30 cellular contexts compared by ENCODE assay signal in genomic region chr9:129716091-129716490, GRCh38. TPM values are rescaled to one million over a fixed set of nuclear protein-coding genes. Genes with fewer than 3 reads are reported as not detected.
DNase-seq lines count a peak whose midpoint lies in the region; ATAC-seq and TF ChIP-seq lines count a peak whose summit lies in the region.
"Had no signal": no experiment of that assay in that cellular context is flagged by ENCODE, and none has a peak within 500 bp of the region (broad histone marks: within the 10 kb centered on the region; RNA-seq: fewer than 3 reads in every experiment).

No MANE protein-coding gene starts in this region.

- H4K20me1 ChIP-seq in smooth muscle cell (ENCODE audit: low read depth): peaks cover 8% of the 10 kb centered on the region

- H3K4me1 ChIP-seq in heart right ventricle: peaks cover 0 to 32% (median 3%) of the 10 kb centered on the region in 9 donors
- no peaks in the 10 kb centered on the region for H3K4me1 ChIP-seq in right cardiac atrium (ENCODE audit: control insufficient read depth, insufficient read depth, low read length)
- peaks cover 21% of the 10 kb centered on the region for H3K4me1 ChIP-seq in smooth muscle cell (ENCODE audit: low read depth)
- peaks cover 4 to 43% (median 7%) of the 10 kb centered on the region in 3 donors for H3K4me1 ChIP-seq in esophagus squamous epithelium
- H3K4me1 ChIP-seq: adrenal gland, Peyer's patch had no signal

- ATAC-seq in heart right ventricle (peak in 6 of 8 donors; percentile 48 to 85 (median 76)), right cardiac atrium (no peak), GM21717 (IDR thresholded peaks at IDR 0.05; ENCODE audit: unreplicated experiment) (no peak)
- ATAC-seq: activated CD8-positive, alpha-beta T cell treated with anti-CD3 and anti-CD28 coated beads, Interleukin-2, amount 10 ng/mL, durations not matched to agents 7 days and 5 days; HepG2; left colon; naive thymus-derived CD8-positive, alpha-beta T cell; stimulated activated naive CD8-positive, alpha-beta T cell treated with anti-CD3 and anti-CD28 coated beads, Interleukin-15, amount 100 ng/mL, for 72 hours had no signal

- peaks cover 0 to 17% (median 0%) of the 10 kb centered on the region in 7 donors for H3K27me3 ChIP-seq in heart right ventricle
- H3K27me3 ChIP-seq in right cardiac atrium (ENCODE audit: control insufficient read depth, insufficient read depth): no peaks in the 10 kb centered on the region
- H3K27me3 ChIP-seq in smooth muscle cell (ENCODE audit: low read depth): no peaks in the 10 kb centered on the region
- peaks cover 0 to 24% (median 0%) of the 10 kb centered on the region in 4 donors for H3K27me3 ChIP-seq in esophagus squamous epithelium
- H3K27me3 ChIP-seq: adrenal gland, ovary, Peyer's patch, right atrium auricular region had no signal

- TF ChIP-seq CTCF in heart right ventricle (IDR thresholded peaks at IDR 0.05) (no peak), chondrocyte (IDR thresholded peaks at IDR 0.05) (no peak), smooth muscle cell (IDR thresholded peaks at IDR 0.05; ENCODE audit: borderline replicate concordance, insufficient read depth, poor library complexity, severe bottlenecking) (no peak), esophagus squamous epithelium (IDR thresholded peaks at IDR 0.05) (no peak)

- H3K27me3 Mint-ChIP-seq in chondrocyte (ENCODE audit: low read depth): peaks cover 2% of the 10 kb centered on the region

- DNase-seq in heart right ventricle (peak in 1 of 2 donors; percentile 38), right cardiac atrium (no peak), chondrocyte (ENCODE audit: low spot score) (no peak), glomerular visceral epithelial cell (ENCODE audit: extremely low spot score) (peak; percentile 34), smooth muscle cell (lab: John Stamatoyannopoulos, UW; ENCODE audit: unreplicated experiment) (no peak), esophagus squamous epithelium (lab: John Stamatoyannopoulos, UW) (no peak), NCI-H345 treated with DMSO at 0.1 percent for 48 hours (lab: John Stamatoyannopoulos, UW; ENCODE audit: unreplicated experiment) (no peak)
- DNase-seq: activated B cell treated with CpG ODN at 0.5 μM for 24 hours; activated CD8-positive, alpha-beta T cell treated with anti-CD3 and anti-CD28 coated beads, Interleukin-2, amount 10 ng/mL, durations not matched to agents 7 days and 5 days; activated gamma-delta T cell treated with Interleukin-2 at 50 U/mL for 16 hours; adrenal gland; C1 segment of cervical spinal cord; Calu3; caudate nucleus; GOT3; left colon; mesendoderm; naive thymus-derived CD8-positive, alpha-beta T cell; NCI-H1105; ovary; Peyer's patch; stimulated activated naive CD8-positive, alpha-beta T cell treated with anti-CD3 and anti-CD28 coated beads, Interleukin-15, amount 100 ng/mL, for 72 hours; T-helper 9 cell; trophoblast cell had no signal

- WGBS in heart right ventricle, 2 donors: 54 to 57% methylated on average over 5 of the region's 5 CpGs
- WGBS in right cardiac atrium: 56% methylated on average over 5 of the region's 5 CpGs
- WGBS in smooth muscle cell (ENCODE audit: low lambda C conversion rate): 86% methylated on average over 5 of the region's 5 CpGs
- 29 to 37% methylated on average over 5 of the region's 5 CpGs for WGBS in esophagus squamous epithelium, 2 donors

- no peak overlapping the region for H3K4me3 ChIP-seq in heart right ventricle
- no peak overlapping the region for H3K4me3 ChIP-seq in right cardiac atrium (ENCODE audit: low read length)
- H3K4me3 ChIP-seq in smooth muscle cell: no peak overlapping the region
- H3K4me3 ChIP-seq in esophagus squamous epithelium: no peak overlapping the region
- H3K4me3 ChIP-seq: adrenal gland, ovary, Peyer's patch, right atrium auricular region had no signal

- H3K79me2 ChIP-seq in smooth muscle cell (ENCODE audit: low read depth): peaks cover 4% of the 10 kb centered on the region

- H3K27ac ChIP-seq in heart right ventricle (peak overlapping the region in 5 of 10 donors; percentile 60 to 76 (median 67)), right cardiac atrium (ENCODE audit: low read length) (no peak overlapping the region), smooth muscle cell (ENCODE audit: low read depth) (no peak overlapping the region), esophagus squamous epithelium (no peak overlapping the region)
- H3K27ac ChIP-seq: adrenal gland, epithelial cell of prostate, HL-60, ovary, Peyer's patch, right atrium auricular region had no signal

- peaks cover 3% of the 10 kb centered on the region for H3F3A ChIP-seq in smooth muscle cell (ENCODE audit: low read depth)

- H3K9ac ChIP-seq in smooth muscle cell (ENCODE audit: low read depth): no peak overlapping the region

- H3K4me1 Mint-ChIP-seq in chondrocyte (ENCODE audit: low read depth): peaks cover 43% of the 10 kb centered on the region

- intact Hi-C loops in heart right ventricle (cut with DNase I): loop anchor here in 1 of 10 donors (5.0 kb wide), 1 partner anchor 64 kb away; no protein-coding TSS in a partner anchor
- intact Hi-C loops in right cardiac atrium (cut with DNase I): no loop called here
- intact Hi-C loops in esophagus squamous epithelium (cut with DNase I): no loop called here

- no peaks in the 10 kb centered on the region for H3K36me3 Mint-ChIP-seq in chondrocyte (ENCODE audit: low read depth)
- H3K36me3 Mint-ChIP-seq: naive thymus-derived CD8-positive, alpha-beta T cell had no signal

- H2AFZ ChIP-seq in smooth muscle cell (ENCODE audit: low read depth): no peak overlapping the region

- H3K36me3 ChIP-seq in heart right ventricle (no peaks in the 10 kb centered on the region), smooth muscle cell (ENCODE audit: low read depth) (no peaks in the 10 kb centered on the region), esophagus squamous epithelium (no peaks in the 10 kb centered on the region)
- H3K36me3 ChIP-seq: adrenal gland, ovary, Peyer's patch, right atrium auricular region had no signal

- peaks cover 2% of the 10 kb centered on the region for H3K9me3 Mint-ChIP-seq in chondrocyte (ENCODE audit: low read depth)
- H3K9me3 Mint-ChIP-seq: activated B cell treated with CpG ODN at 0.5 μM for 24 hours; naive thymus-derived CD8-positive, alpha-beta T cell; stimulated activated naive CD8-positive, alpha-beta T cell treated with anti-CD3 and anti-CD28 coated beads, Interleukin-15, amount 100 ng/mL, for 72 hours had no signal

- H3K4me2 ChIP-seq in smooth muscle cell: no peak overlapping the region

- H3K9me3 ChIP-seq in heart right ventricle: no peaks in the 10 kb centered on the region
- H3K9me3 ChIP-seq in right cardiac atrium (ENCODE audit: control insufficient read depth, low read length): no peaks in the 10 kb centered on the region
- H3K9me3 ChIP-seq in smooth muscle cell (replicated peaks; ENCODE audit: low read depth): no peaks in the 10 kb centered on the region
- no peaks in the 10 kb centered on the region for H3K9me3 ChIP-seq in esophagus squamous epithelium
- H3K9me3 ChIP-seq: adrenal gland, ovary, Peyer's patch, right atrium auricular region had no signal

- H3K4me3 Mint-ChIP-seq in chondrocyte (ENCODE audit: unreplicated experiment): no peak overlapping the region
- H3K4me3 Mint-ChIP-seq: activated B cell treated with CpG ODN at 0.5 μM for 24 hours; activated CD8-positive, alpha-beta T cell treated with anti-CD3 and anti-CD28 coated beads, Interleukin-2, amount 10 ng/mL, durations not matched to agents 7 days and 5 days; naive thymus-derived CD8-positive, alpha-beta T cell; stimulated activated naive CD8-positive, alpha-beta T cell treated with anti-CD3 and anti-CD28 coated beads, Interleukin-15, amount 100 ng/mL, for 72 hours had no signal

- TF ChIP-seq POLR2A in esophagus squamous epithelium (IDR thresholded peaks at IDR 0.05): no peak

- peak overlapping the region; percentile 81 for H3K27ac Mint-ChIP-seq in chondrocyte (ENCODE audit: unreplicated experiment)
- H3K27ac Mint-ChIP-seq: activated B cell treated with CpG ODN at 0.5 μM for 24 hours; activated CD8-positive, alpha-beta T cell treated with anti-CD3 and anti-CD28 coated beads, Interleukin-2, amount 10 ng/mL, durations not matched to agents 7 days and 5 days had no signal

RNA-seq across cellular contexts. Expression of gene PTGES, which starts 36.8 kb away (rescaled TPM):
- total RNA-seq in heart right ventricle (1 to 10 TPM in 5 of 10 donors, under 1 TPM in 5; 0.15 to 3.6 (median 1.1) TPM), right cardiac atrium (1 to 10 TPM; 1.9 to 9.6 (median 6.1) TPM), chondrocyte (0.95 to 3.3 TPM (median 1.3 TPM) in 3 replicates), smooth muscle cell (36.9 and 49.5 TPM in 2 replicates), esophagus squamous epithelium (10 to 100 TPM in 3 of 4 donors, 1 to 10 TPM in 1; 5.6 to 31.2 (median 14.9) TPM)
- polyA plus RNA-seq in heart right ventricle (1 to 10 TPM; 2.6 to 5.7 TPM), right cardiac atrium (3.7 TPM), smooth muscle cell (69.6 and 176 TPM in 2 replicates)
- total RNA-seq: activated B cell treated with CpG ODN at 0.5 μM for 24 hours; activated CD8-positive, alpha-beta T cell treated with anti-CD3 and anti-CD28 coated beads, Interleukin-2, amount 10 ng/mL, durations not matched to agents 7 days and 5 days; naive thymus-derived CD8-positive, alpha-beta T cell had no signal
- polyA plus RNA-seq: HepG2 had no signal

RNA-seq across cellular contexts. Expression of gene PRRX2, which starts 50.6 kb away (rescaled TPM):
- 1 to 10 TPM in 2 of 10 donors, under 1 TPM in 8; 0.21 to 1.2 (median 0.45) TPM for total RNA-seq in heart right ventricle
- 1 to 10 TPM in 1 of 2 donors, under 1 TPM in 1; 0.29 to 3.0 TPM for polyA plus RNA-seq in heart right ventricle
- 1 to 10 TPM; 1.8 to 5.7 (median 3.7) TPM for total RNA-seq in right cardiac atrium
- 2.6 TPM for polyA plus RNA-seq in right cardiac atrium
- 4.9 to 5.7 TPM (median 5.0 TPM) in 3 replicates for total RNA-seq in chondrocyte
- 59.9 and 87.7 TPM in 2 replicates for total RNA-seq in smooth muscle cell
- polyA plus RNA-seq in smooth muscle cell: 180 and 234 TPM in 2 replicates
- total RNA-seq in esophagus squamous epithelium: 1 to 10 TPM in 3 of 4 donors, under 1 TPM in 1; 0.82 to 3.8 (median 2.3) TPM
- total RNA-seq: A172; activated B cell treated with CpG ODN at 0.5 μM for 24 hours; Calu3; HepG2; naive thymus-derived CD8-positive, alpha-beta T cell had no signal
- polyA plus RNA-seq: naive thymus-derived CD8-positive, alpha-beta T cell had no signal

Comparison
In these comparisons a context has a peak if more than half of its experiments do, and no peak if none do; other contexts are left out.
1. ATAC-seq: peak in heart right ventricle (6 of 8); none in right cardiac atrium (0 of 2) and GM21717 (single experiment).